In genomic region chr7:875051-875450, GRCh38 we compare ENCODE assay signal across 8 cellular contexts. TPM values are rescaled to one million over a fixed set of nuclear protein-coding genes. Genes with fewer than 3 reads are reported as not detected.
DNase-seq lines count a peak whose midpoint lies in the region; TF ChIP-seq lines count a peak whose summit lies in the region.

No MANE protein-coding gene starts in this region.

- H3K27ac Mint-ChIP-seq in H9 = no peak overlapping the region

- H3K9me3 ChIP-seq in H9 (ENCODE audit: control insufficient read depth, low read depth, low read length) (no peaks in the 10 kb centered on the region), esophagus muscularis mucosa (no peaks in the 10 kb centered on the region)

- no peak overlapping the region for H4K8ac ChIP-seq in H9 (replicated peaks; ENCODE audit: insufficient read length, low read depth, low read length)

- peak overlapping the region; percentile 11 for H2AK5ac ChIP-seq in H9 (ENCODE audit: insufficient read length, low read length)

- no peak overlapping the region for H3K4ac ChIP-seq in H9 (ENCODE audit: low read depth, low read length)

- peak overlapping the region in 1 of 2 experiments; percentile 12; a peak in 2 of 5 replicates for H3K4me3 Mint-ChIP-seq in H9

- H3K4me3 ChIP-seq in esophagus muscularis mucosa = no peak overlapping the region
- H3K4me3 ChIP-seq in skin epidermis = no peak overlapping the region
- H3K4me3 ChIP-seq in foreskin fibroblast (ENCODE audit: low read depth in 1 of 2, low read length in 2 of 2) = no peak overlapping the region

- H3K4me1 ChIP-seq in H9 (ENCODE audit: insufficient read depth, low read length) (0 out of 2 replicates have a peak, but pooled peaks cover 2% of the 10 kb centered on the region), esophagus muscularis mucosa (peaks cover 58 to 77% (median 71%) of the 10 kb centered on the region in 4 donors)

- no peak for DNase-seq in H9
- peak; percentile 23 for DNase-seq in NCI-H2196 treated with DMSO at 0.1 percent for 48 hours (lab: John Stamatoyannopoulos, UW; ENCODE audit: unreplicated experiment)
- DNase-seq in esophagus muscularis mucosa (ENCODE audit: extremely low spot score) = no peak
- no peak for DNase-seq in OCI-M2 (lab: John Stamatoyannopoulos, UW; ENCODE audit: unreplicated experiment)
- DNase-seq in foreskin fibroblast = no peak
- DNase-seq in inferior parietal cortex (ENCODE audit: extremely low spot score) = no peak
- DNase-seq in germinal center (ENCODE audit: low spot score) = no peak

- H4K5ac ChIP-seq in H9 (ENCODE audit: insufficient read length, low read depth, low read length) = peak overlapping the region; percentile 43

- H3K27ac ChIP-seq in H9 (ENCODE audit: insufficient read length, low read depth, low read length) = no peak overlapping the region
- peak overlapping the region; percentile 85 to 92 (median 92) for H3K27ac ChIP-seq in esophagus muscularis mucosa (replicated peaks in 1 of 4)
- H3K27ac ChIP-seq in skin epidermis = peak overlapping the region in 11 of 21 experiments; percentile 76 to 88 (median 83)

- no peaks in the 10 kb centered on the region for H3K79me1 ChIP-seq in H9 (ENCODE audit: insufficient read depth, low read depth, low read length, poor library complexity, severe bottlenecking)

- intact Hi-C loops in esophagus muscularis mucosa (cut with DNase I) = no loop called here

- TF ChIP-seq CTCF in H9 (conservative IDR thresholded peaks at IDR 0.05) (no peak), esophagus muscularis mucosa (IDR thresholded peaks at IDR 0.05) (no peak), foreskin fibroblast (IDR thresholded peaks at IDR 0.05; ENCODE audit: low read depth, low read length) (no peak)

- H3K36me3 ChIP-seq in esophagus muscularis mucosa = peaks cover 14 to 57% (median 36%) of the 10 kb centered on the region in 4 donors

- no peak for TF ChIP-seq EP300 in esophagus muscularis mucosa (IDR thresholded peaks at IDR 0.05)

- H3K4me2 ChIP-seq in H9 (ENCODE audit: insufficient read depth, insufficient read length, low read length) = no peak overlapping the region

- no peak overlapping the region for H2BK15ac ChIP-seq in H9 (ENCODE audit: low read depth, low read length)

- H3K56ac ChIP-seq in H9 (ENCODE audit: insufficient read length, low read depth, low read length) = no peak overlapping the region

- peaks cover 5 to 6% of the 10 kb centered on the region in 2 experiments for H3K9me3 Mint-ChIP-seq in H9

- H3T11ph ChIP-seq in H9 (ENCODE audit: low read length) = no peak overlapping the region

- peaks cover 5% of the 10 kb centered on the region for H3K23me2 ChIP-seq in H9 (ENCODE audit: insufficient read length, low read depth, low read length, poor library complexity, severe bottlenecking)

- peaks cover 20% of the 10 kb centered on the region; the same call in 1 of the 2 replicates for H3K79me2 ChIP-seq in H9 (ENCODE audit: insufficient read depth, low read length)

- H2BK20ac ChIP-seq in H9 (ENCODE audit: low read depth, low read length, poor library complexity, severe bottlenecking) = no peak overlapping the region

- H2BK5ac ChIP-seq in H9 (ENCODE audit: insufficient read length, low read length) = no peak overlapping the region

- no peak overlapping the region for H2BK12ac ChIP-seq in H9 (ENCODE audit: insufficient read length, low read depth, low read length)

- no peak overlapping the region for H3K18ac ChIP-seq in H9 (ENCODE audit: insufficient read length, low read depth, low read length)

- no peak overlapping the region for H3K9ac ChIP-seq in H9 (ENCODE audit: extremely low read depth, insufficient read length, low read length)

- H3K14ac ChIP-seq in H9 (ENCODE audit: insufficient read depth, low read length) = no peak overlapping the region

- no peak overlapping the region for H2AFZ ChIP-seq in H9 (ENCODE audit: low read length)

- no peaks in the 10 kb centered on the region for H3K27me3 Mint-ChIP-seq in H9 (ENCODE audit: low read depth)

- peaks cover 41 to 57% (median 53%) of the 10 kb centered on the region in 3 experiments for H3K36me3 Mint-ChIP-seq in H9 (ENCODE audit: insufficient read depth in 1 of 3, low read depth in 3 of 3)

- peaks cover 12% of the 10 kb centered on the region in 2 experiments for H3K4me1 Mint-ChIP-seq in H9

- H3K27me3 ChIP-seq in H9 (ENCODE audit: insufficient read depth, low read length) (no peaks in the 10 kb centered on the region), esophagus muscularis mucosa (no peaks in the 10 kb centered on the region)

- no peak for TF ChIP-seq POLR2A in esophagus muscularis mucosa (IDR thresholded peaks at IDR 0.05; ENCODE audit: low read depth)

- WGBS in H9 (ENCODE audit: extremely low coverage, insufficient read length, low lambda C conversion rate) = no CpG with 5 or more reads among the region's 7 CpGs
- WGBS in esophagus muscularis mucosa = 65% methylated on average over 7 of the region's 7 CpGs

- H3K23ac ChIP-seq in H9 (ENCODE audit: insufficient read length, low read depth, low read length) = no peak overlapping the region

- H2BK120ac ChIP-seq in H9 (ENCODE audit: low read depth, low read length, poor library complexity, severe bottlenecking) = no peak overlapping the region

- H4K20me1 ChIP-seq in H9 (ENCODE audit: control insufficient read depth, insufficient read depth, insufficient read length) = no peaks in the 10 kb centered on the region

- H4K91ac ChIP-seq in H9 (ENCODE audit: insufficient read length, low read depth, low read length) = no peak overlapping the region

RNA-seq across cellular contexts. Expression of gene GET4, which starts 1.3 kb away (rescaled TPM):
- 70.2 and 75.1 TPM in 2 replicates for total RNA-seq in H9 (2021)
- total RNA-seq in esophagus muscularis mucosa = 10 to 100 TPM; 24.7 to 41.3 (median 35.2) TPM

RNA-seq across cellular contexts. Expression of gene SUN1, which starts 42.8 kb away (rescaled TPM):
- 105 and 118 TPM in 2 replicates for total RNA-seq in H9 (2021)
- 100 to 1,000 TPM; 132 to 149 (median 147) TPM for total RNA-seq in esophagus muscularis mucosa
